In the genomic region with DNA sequence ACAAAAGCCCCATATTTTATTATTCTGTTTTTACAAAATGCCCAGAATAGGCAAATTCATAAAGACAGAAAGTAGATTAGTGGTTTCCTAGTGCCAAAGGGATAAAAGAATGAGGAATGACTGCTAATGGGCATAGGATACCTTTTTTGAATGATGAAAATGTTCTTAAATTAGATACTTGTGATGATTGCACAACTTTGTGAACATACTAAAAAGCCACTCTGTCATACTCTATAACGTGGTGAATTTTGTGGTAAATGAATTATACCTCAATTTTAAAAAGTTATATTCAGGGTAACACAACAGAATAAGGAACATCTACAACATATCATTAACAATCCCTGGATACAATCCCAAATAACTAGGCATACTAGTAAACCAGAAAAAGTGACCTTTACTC, we compare ENCODE assay signal across 8 cellular contexts. TPM values are rescaled to one million over a fixed set of nuclear protein-coding genes. Genes with fewer than 3 reads are reported as not detected.
"Had no signal": no experiment of that assay in that cellular context is flagged by ENCODE, and none has a peak within 500 bp of the region (broad histone marks: within the 10 kb centered on the region; RNA-seq: fewer than 3 reads in every experiment).

No MANE protein-coding gene starts in this region.

- FAIRE-seq: GM12878, GM12891, GM12892, GM18507, GM19239 had no signal

- ATAC-seq: GM12878 had no signal

- H3K4me3 ChIP-seq: GM12878 had no signal

- DNase-seq: GDM1, GF-D8 had no signal

RNA-seq across cellular contexts. Expression of gene FBLN7, which starts 9.1 kb away (rescaled TPM):
- total RNA-seq: G401 had no signal
